ENCODE assay signal across 2 cellular contexts in genomic region chr1:39149509-39149908, GRCh38.
TF ChIP-seq lines count a peak whose summit lies in the region.

No MANE protein-coding gene starts in this region.

TF ChIP-seq in IMR-90, 13 proteins besides CTCF, POLR2A, EP300 and RAD21 (continued from another document):
- no peak for TF ChIP-seq BHLHE40 (IDR thresholded peaks at IDR 0.05; ENCODE audit: low read depth, low read length)
- no peak for TF ChIP-seq MAFK (IDR thresholded peaks at IDR 0.05; ENCODE audit: low read depth, low read length)
- no peak for TF ChIP-seq SMC3 (IDR thresholded peaks at IDR 0.05; ENCODE audit: low read depth, low read length)
- TF ChIP-seq CHD1 (IDR thresholded peaks at IDR 0.05; ENCODE audit: low read depth, low read length) = no peak
- TF ChIP-seq USF2 (IDR thresholded peaks at IDR 0.05; ENCODE audit: low read depth, low read length) = no peak
- TF ChIP-seq MXI1 (IDR thresholded peaks at IDR 0.05; ENCODE audit: borderline replicate concordance, low read depth, low read length) = no peak
- no peak for TF ChIP-seq MAZ (IDR thresholded peaks at IDR 0.05; ENCODE audit: borderline replicate concordance, low read depth, low read length)
- no peak for TF ChIP-seq NFE2L2 (IDR thresholded peaks at IDR 0.05; ENCODE audit: low read depth, low read length)
- TF ChIP-seq ELK1 (IDR thresholded peaks at IDR 0.05; ENCODE audit: borderline replicate concordance, low read depth, low read length) = no peak

TF ChIP-seq in SK-N-SH, 30 proteins besides CTCF, POLR2A, EP300 and RAD21 (continued from another document):
- TF ChIP-seq USF2 (IDR thresholded peaks at IDR 0.05; ENCODE audit: borderline replicate concordance, low read depth, low read length) = no peak
- no peak for TF ChIP-seq SMC3 (IDR thresholded peaks at IDR 0.05; ENCODE audit: low read depth, low read length)
- TF ChIP-seq GABPA (IDR thresholded peaks at IDR 0.05; ENCODE audit: low read depth) = no peak
- TF ChIP-seq MEF2A (IDR thresholded peaks at IDR 0.05; ENCODE audit: borderline replicate concordance, low read depth) = no peak
- TF ChIP-seq MAX (IDR thresholded peaks at IDR 0.05; ENCODE audit: low read depth) = no peak
- no peak for TF ChIP-seq USF1 (IDR thresholded peaks at IDR 0.05; ENCODE audit: borderline replicate concordance, low read depth)
- TF ChIP-seq TCF12 (IDR thresholded peaks at IDR 0.05) = no peak
- TF ChIP-seq NRF1 (IDR thresholded peaks at IDR 0.05; ENCODE audit: low read depth, low read length) = no peak
- no peak for TF ChIP-seq FOXM1 (IDR thresholded peaks at IDR 0.05; ENCODE audit: low read depth)
- no peak for TF ChIP-seq ZBTB33 (IDR thresholded peaks at IDR 0.05; ENCODE audit: borderline replicate concordance, low read depth)
